In genomic region chr1:206792939-206793607, GRCh38 we compare ENCODE assay signal across 16 cellular contexts. TPM values are rescaled to one million over a fixed set of nuclear protein-coding genes. Genes with fewer than 3 reads are reported as not detected.
A peak's percentile ranks its signal among the peaks of the same experiment; 100 is the strongest.
DNase-seq lines count a peak whose midpoint lies in the region; ATAC-seq and TF ChIP-seq lines count a peak whose summit lies in the region.
"Had no signal": no experiment of that assay in that cellular context is flagged by ENCODE, and none has a peak within 500 bp of the region (broad histone marks: within the 10 kb centered on the region; RNA-seq: fewer than 3 reads in every experiment).

No MANE protein-coding gene starts in this region.

- no peak overlapping the region for H3K4me3 ChIP-seq in smooth muscle cell
- H3K4me3 ChIP-seq in gastrocnemius medialis: no peak overlapping the region
- H3K4me3 ChIP-seq: A549, ovary had no signal

- peaks cover 2% of the 10 kb centered on the region for H3K27me3 Mint-ChIP-seq in activated CD8-positive, alpha-beta T cell treated with anti-CD3 and anti-CD28 coated beads for 36 hours
- peaks cover 30% of the 10 kb centered on the region for H3K27me3 Mint-ChIP-seq in activated CD8-positive, alpha-beta T cell treated with anti-CD3 and anti-CD28 coated beads, Interleukin-2, amount 10 ng/mL, durations not matched to agents 7 days and 5 days (ENCODE audit: low read depth)
- H3K27me3 Mint-ChIP-seq in T-helper 2 cell treated with Interferon-gamma antibody and Interleukin-4, amounts not matched to agents 5 μg/mL and 100 μg/mL, for 36 hours (ENCODE audit: low read depth): peaks cover 3% of the 10 kb centered on the region

- in situ Hi-C loops in gastrocnemius medialis (cut with MboI; ENCODE audit: low sequenced_read_pairs in 4 of 4): no loop called here

- CTCF ChIA-PET in activated CD8-positive, alpha-beta T cell treated with anti-CD3 and anti-CD28 coated beads for 36 hours (lab: Charles Lee): interaction anchor here (1.1 to 1.3 kb wide), 3 partner anchors 8 to 58 kb away, joined by 3 to 4 read pairs (median 4); no protein-coding TSS in a partner anchor
- CTCF ChIA-PET in activated CD8-positive, alpha-beta T cell treated with anti-CD3 and anti-CD28 coated beads, Interleukin-2, amount 10 ng/mL, durations not matched to agents 7 days and 5 days (lab: Charles Lee): interaction anchor here (0.6 to 0.7 kb wide), 2 partner anchors 58 to 119 kb away, joined by 3 read pairs; no protein-coding TSS in a partner anchor

- peaks cover 8% of the 10 kb centered on the region for H3F3A ChIP-seq in smooth muscle cell (ENCODE audit: low read depth)

- TF ChIP-seq CTCF in activated CD8-positive, alpha-beta T cell treated with anti-CD3 and anti-CD28 coated beads for 36 hours (IDR thresholded peaks at IDR 0.05): no peak
- TF ChIP-seq CTCF in smooth muscle cell (IDR thresholded peaks at IDR 0.05; ENCODE audit: borderline replicate concordance, insufficient read depth, poor library complexity, severe bottlenecking) (no peak), gastrocnemius medialis (IDR thresholded peaks at IDR 0.05 in 4 of 5, conservative IDR thresholded peaks at IDR 0.05 in 1 of 5) (no peak)

- H3K27ac ChIP-seq in smooth muscle cell (ENCODE audit: low read depth) (peak overlapping the region; percentile 87), gastrocnemius medialis (no peak overlapping the region)
- H3K27ac ChIP-seq: A549, ovary had no signal

- H3K9ac ChIP-seq in smooth muscle cell (ENCODE audit: low read depth): peak overlapping the region; percentile 50

- POLR2A ChIA-PET in activated CD8-positive, alpha-beta T cell treated with anti-CD3 and anti-CD28 coated beads for 36 hours (lab: Charles Lee): interaction anchor here (0.8 kb wide), 1 partner anchor 22 kb away, joined by 3 read pairs; no protein-coding TSS in a partner anchor
- POLR2A ChIA-PET in activated CD8-positive, alpha-beta T cell treated with anti-CD3 and anti-CD28 coated beads, Interleukin-2, amount 10 ng/mL, durations not matched to agents 7 days and 5 days (lab: Charles Lee): interaction anchor here (0.7 kb wide), 1 partner anchor 37 kb away, joined by 3 read pairs; no protein-coding TSS in a partner anchor

- ATAC-seq in activated CD8-positive, alpha-beta T cell treated with anti-CD3 and anti-CD28 coated beads for 36 hours: peak; percentile 11
- no peak for ATAC-seq in activated CD8-positive, alpha-beta T cell treated with anti-CD3 and anti-CD28 coated beads, Interleukin-2, amount 10 ng/mL, durations not matched to agents 7 days and 5 days
- ATAC-seq in GM21576 (IDR thresholded peaks at IDR 0.05; ENCODE audit: unreplicated experiment): peak; percentile 40
- ATAC-seq in HG03378 (IDR thresholded peaks at IDR 0.05; ENCODE audit: unreplicated experiment): peak; percentile 31
- no peak for ATAC-seq in gastrocnemius medialis
- ATAC-seq: A549, left cardiac atrium had no signal

- peaks cover 2% of the 10 kb centered on the region for H3K9me3 Mint-ChIP-seq in activated CD8-positive, alpha-beta T cell treated with anti-CD3 and anti-CD28 coated beads for 36 hours
- H3K9me3 Mint-ChIP-seq in activated CD8-positive, alpha-beta T cell treated with anti-CD3 and anti-CD28 coated beads, Interleukin-2, amount 10 ng/mL, durations not matched to agents 7 days and 5 days (ENCODE audit: insufficient read depth): no peaks in the 10 kb centered on the region
- H3K9me3 Mint-ChIP-seq in T-helper 2 cell treated with Interferon-gamma antibody and Interleukin-4, amounts not matched to agents 5 μg/mL and 100 μg/mL, for 36 hours: no peaks in the 10 kb centered on the region

- no peak overlapping the region for H2AFZ ChIP-seq in smooth muscle cell (ENCODE audit: low read depth)

- H3K4me2 ChIP-seq in smooth muscle cell: peak overlapping the region; percentile 69
- H3K4me2 ChIP-seq: A549 had no signal

- WGBS in smooth muscle cell (ENCODE audit: low lambda C conversion rate): 65% methylated on average over 16 of the region's 16 CpGs

- no peak overlapping the region for H3K4me3 Mint-ChIP-seq in activated CD8-positive, alpha-beta T cell treated with anti-CD3 and anti-CD28 coated beads for 36 hours
- no peak overlapping the region for H3K4me3 Mint-ChIP-seq in activated CD8-positive, alpha-beta T cell treated with anti-CD3 and anti-CD28 coated beads, Interleukin-2, amount 10 ng/mL, durations not matched to agents 7 days and 5 days
- H3K4me3 Mint-ChIP-seq in T-helper 2 cell treated with Interferon-gamma antibody and Interleukin-4, amounts not matched to agents 5 μg/mL and 100 μg/mL, for 36 hours: no peak overlapping the region

- H3K36me3 Mint-ChIP-seq in activated CD8-positive, alpha-beta T cell treated with anti-CD3 and anti-CD28 coated beads for 36 hours (ENCODE audit: low read depth): no peaks in the 10 kb centered on the region
- H3K36me3 Mint-ChIP-seq in activated CD8-positive, alpha-beta T cell treated with anti-CD3 and anti-CD28 coated beads, Interleukin-2, amount 10 ng/mL, durations not matched to agents 7 days and 5 days (ENCODE audit: low read depth): peaks cover 5% of the 10 kb centered on the region
- H3K36me3 Mint-ChIP-seq in T-helper 2 cell treated with Interferon-gamma antibody and Interleukin-4, amounts not matched to agents 5 μg/mL and 100 μg/mL, for 36 hours (ENCODE audit: low read depth): no peaks in the 10 kb centered on the region

- H3K27ac Mint-ChIP-seq in activated CD8-positive, alpha-beta T cell treated with anti-CD3 and anti-CD28 coated beads for 36 hours: no peak overlapping the region
- no peak overlapping the region for H3K27ac Mint-ChIP-seq in activated CD8-positive, alpha-beta T cell treated with anti-CD3 and anti-CD28 coated beads, Interleukin-2, amount 10 ng/mL, durations not matched to agents 7 days and 5 days
- H3K27ac Mint-ChIP-seq in T-helper 2 cell treated with Interferon-gamma antibody and Interleukin-4, amounts not matched to agents 5 μg/mL and 100 μg/mL, for 36 hours: no peak overlapping the region

- H3K79me2 ChIP-seq in smooth muscle cell (ENCODE audit: low read depth): no peaks in the 10 kb centered on the region

- H4K20me1 ChIP-seq in smooth muscle cell (ENCODE audit: low read depth): no peaks in the 10 kb centered on the region

- H3K4me1 ChIP-seq in smooth muscle cell (ENCODE audit: low read depth) (peaks cover 3% of the 10 kb centered on the region), gastrocnemius medialis (no peaks in the 10 kb centered on the region)
- H3K4me1 ChIP-seq: A549 had no signal

- DNase-seq in activated CD8-positive, alpha-beta T cell treated with anti-CD3 and anti-CD28 coated beads for 36 hours: peak; percentile 50
- DNase-seq in activated CD8-positive, alpha-beta T cell treated with anti-CD3 and anti-CD28 coated beads, Interleukin-2, amount 10 ng/mL, durations not matched to agents 7 days and 5 days: no peak
- DNase-seq in smooth muscle cell (lab: John Stamatoyannopoulos, UW; ENCODE audit: unreplicated experiment) (no peak), gastrocnemius medialis (no peak)
- DNase-seq in activated naive CD4-positive, alpha-beta T cell treated with anti-CD3 and anti-CD28 coated beads, Interleukin-2, amount 50 U/mL, for 16 hours: no peak
- no peak for DNase-seq in T-helper 2 cell treated with Interferon-gamma antibody and Interleukin-4, amounts not matched to agents 5 μg/mL and 100 μg/mL, for 36 hours (ENCODE audit: low spot score)
- DNase-seq: caudate nucleus; DMS79; left cardiac atrium; NCI-H1694 treated with DMSO at 0.1 percent for 48 hours; NK-92 treated with Interleukin-12 subunit alpha and Interleukin-12 subunit beta, amount 100 ng/mL, for 24 hours; ovary; T-helper 9 cell had no signal

- no peak for TF ChIP-seq POLR2A in gastrocnemius medialis (IDR thresholded peaks at IDR 0.05)

- H3K36me3 ChIP-seq in smooth muscle cell (ENCODE audit: low read depth): no peaks in the 10 kb centered on the region
- no peaks in the 10 kb centered on the region for H3K36me3 ChIP-seq in gastrocnemius medialis
- H3K36me3 ChIP-seq: ovary had no signal

- intact Hi-C loops in activated CD8-positive, alpha-beta T cell treated with anti-CD3 and anti-CD28 coated beads for 36 hours (cut with micrococcal nuclease): no loop called here
- intact Hi-C loops in gastrocnemius medialis (cut with DNase I; ENCODE audit: low total_unique reads): loop anchor here (1.0 kb wide), 1 partner anchor 38 kb away; no protein-coding TSS in a partner anchor

- H3K4me1 Mint-ChIP-seq in activated CD8-positive, alpha-beta T cell treated with anti-CD3 and anti-CD28 coated beads for 36 hours (ENCODE audit: low read depth): peaks cover 62% of the 10 kb centered on the region
- peaks cover 54% of the 10 kb centered on the region for H3K4me1 Mint-ChIP-seq in activated CD8-positive, alpha-beta T cell treated with anti-CD3 and anti-CD28 coated beads, Interleukin-2, amount 10 ng/mL, durations not matched to agents 7 days and 5 days (ENCODE audit: low read depth)
- H3K4me1 Mint-ChIP-seq in T-helper 2 cell treated with Interferon-gamma antibody and Interleukin-4, amounts not matched to agents 5 μg/mL and 100 μg/mL, for 36 hours (ENCODE audit: low read depth): peaks cover 33% of the 10 kb centered on the region

- H3K27me3 ChIP-seq in smooth muscle cell (ENCODE audit: low read depth) (no peaks in the 10 kb centered on the region), gastrocnemius medialis (no peaks in the 10 kb centered on the region)
- H3K27me3 ChIP-seq: ovary had no signal

- H3K9me3 ChIP-seq in smooth muscle cell (replicated peaks; ENCODE audit: low read depth): no peaks in the 10 kb centered on the region
- no peaks in the 10 kb centered on the region for H3K9me3 ChIP-seq in gastrocnemius medialis
- H3K9me3 ChIP-seq: A549, ovary had no signal

RNA-seq across cellular contexts. Expression of gene IL10, which starts 20.8 kb away (rescaled TPM):
- total RNA-seq in activated CD8-positive, alpha-beta T cell treated with anti-CD3 and anti-CD28 coated beads for 36 hours: under 1 TPM in 1 of 2 experiments, not detected in 1; 0.32 TPM
- under 1 TPM in 1 of 2 experiments, not detected in 1; 0.32 TPM for total RNA-seq in activated CD8-positive, alpha-beta T cell treated with anti-CD3 and anti-CD28 coated beads, Interleukin-2, amount 10 ng/mL, durations not matched to agents 7 days and 5 days
- total RNA-seq in smooth muscle cell: 0.36 and 2.2 TPM in 2 replicates
- polyA plus RNA-seq in smooth muscle cell: 1.2 and 2.8 TPM in 2 replicates
- under 1 TPM; 0.26 to 0.61 (median 0.34) TPM for total RNA-seq in gastrocnemius medialis
- polyA plus RNA-seq: A549 had no signal

RNA-seq across cellular contexts. Expression of gene IL19, which starts 22.5 kb away (rescaled TPM):
- not detected for total RNA-seq in activated CD8-positive, alpha-beta T cell treated with anti-CD3 and anti-CD28 coated beads for 36 hours
- not detected for total RNA-seq in activated CD8-positive, alpha-beta T cell treated with anti-CD3 and anti-CD28 coated beads, Interleukin-2, amount 10 ng/mL, durations not matched to agents 7 days and 5 days
- total RNA-seq in smooth muscle cell (not detected in 2 replicates), gastrocnemius medialis (not detected)
- 0.35 and 0.52 TPM in 2 replicates for polyA plus RNA-seq in smooth muscle cell
- total RNA-seq: left cardiac atrium, ovary had no signal
- polyA plus RNA-seq: A549, ovary had no signal

Comparison
In these comparisons a context has a peak if more than half of its experiments do, and no peak if none do; other contexts are left out.
1. ATAC-seq: peak in activated CD8-positive, alpha-beta T cell treated with anti-CD3 and anti-CD28 coated beads for 36 hours (single experiment), GM21576 (single experiment) and HG03378 (single experiment); none in activated CD8-positive, alpha-beta T cell treated with anti-CD3 and anti-CD28 coated beads, Interleukin-2, amount 10 ng/mL, durations not matched to agents 7 days and 5 days (single experiment) and gastrocnemius medialis (0 of 2).